9 cellular contexts compared by ENCODE assay signal in genomic region chr2:23524261-23524706, GRCh38.
DNase-seq lines count a peak whose midpoint lies in the region; ATAC-seq, FAIRE-seq and TF ChIP-seq lines count a peak whose summit lies in the region.
"Had no signal": no experiment of that assay in that cellular context is flagged by ENCODE, and none has a peak within 500 bp of the region (broad histone marks: within the 10 kb centered on the region; RNA-seq: fewer than 3 reads in every experiment).

No MANE protein-coding gene starts in this region.

- H3K4me2 ChIP-seq in IMR-90 (ENCODE audit: low read depth, low read length) = peak overlapping the region; percentile 28

- H2BK120ac ChIP-seq in IMR-90 (ENCODE audit: low read depth, low read length) = no peak overlapping the region

- peaks cover 7% of the 10 kb centered on the region for H3K9me1 ChIP-seq in IMR-90 (ENCODE audit: insufficient read depth, low read length)

- H3K4ac ChIP-seq in IMR-90 (ENCODE audit: low read depth, low read length) = peak overlapping the region; percentile 67

- in situ Hi-C loops in IMR-90 (cut with MboI; ENCODE audit: low sequenced_read_pairs) = no loop called here
- in situ Hi-C loops in astrocyte of the spinal cord (cut with HindIII; ENCODE audit: low sequenced_read_pairs) = no loop called here

- CTCF ChIA-PET in IMR-90 (lab: Yijun Ruan, JAX) = no interaction called here

- H4K20me1 ChIP-seq in IMR-90 (ENCODE audit: insufficient read depth, low read length) = no peaks in the 10 kb centered on the region; the same call in 1 of the 2 replicates

- H3K4me3 ChIP-seq in IMR-90 (ENCODE audit: insufficient read depth, low read depth, low read length) = no peak overlapping the region
- no peak overlapping the region for H3K4me3 ChIP-seq in astrocyte of the spinal cord (ENCODE audit: low read depth, low read length)
- H3K4me3 ChIP-seq in kidney (ENCODE audit: low read length in 2 of 2) = no peak overlapping the region
- peak overlapping the region in 1 of 4 donors; percentile 2 for H3K4me3 ChIP-seq in tibial nerve

- TF ChIP-seq RAD21 in IMR-90 (IDR thresholded peaks at IDR 0.05; ENCODE audit: low read length) = no peak

- H2AFZ ChIP-seq in IMR-90 (replicated peaks; ENCODE audit: low read length, poor library complexity) = peak overlapping the region; percentile 60

- FAIRE-seq in kidney (lab: Jason Lieb, UNC) = no peak

- dilution Hi-C loops in IMR-90 (cut with HindIII; ENCODE audit: low sequenced_read_pairs, unreplicated experiment) = no loop called here

- peak in 1 of 2 donors; percentile 67 for TF ChIP-seq EP300 in tibial nerve (IDR thresholded peaks at IDR 0.05)

- no peak overlapping the region; the same call in 1 of the 2 replicates for H3K23ac ChIP-seq in IMR-90 (ENCODE audit: low read depth, low read length)

- peak overlapping the region; percentile 37; the same call in 1 of the 2 replicates for H4K91ac ChIP-seq in IMR-90 (ENCODE audit: insufficient read depth, low read depth, low read length)

- H3K79me1 ChIP-seq in IMR-90 (ENCODE audit: low read depth in 1 of 2, low read length in 2 of 2) = peaks cover 3 to 4% of the 10 kb centered on the region in 2 experiments; a peak in 2 of 4 replicates

- no TSS peak for BruUV-seq in IMR-90 (replicated peaks; lab: Mats Ljungman, UMichigan)

- H3K4me1 ChIP-seq in IMR-90 (ENCODE audit: control insufficient read depth, insufficient read depth, low read length) (peaks cover 16% of the 10 kb centered on the region), kidney (ENCODE audit: control insufficient read depth in 1 of 2, insufficient read depth in 1 of 2, low read depth in 1 of 2, low read length in 2 of 2) (peaks cover 4 to 7% of the 10 kb centered on the region in 2 donors), tibial nerve (peaks cover 0 to 97% (median 48%) of the 10 kb centered on the region in 4 donors)

- 0 out of 2 replicates have a peak overlapping the region, but pooled peaks have one; percentile 1 for H2AK5ac ChIP-seq in IMR-90 (ENCODE audit: low read depth, low read length)

- H3K27me3 ChIP-seq in IMR-90 (ENCODE audit: control insufficient read depth, insufficient read depth, low read length) (no peaks in the 10 kb centered on the region), tibial nerve (no peaks in the 10 kb centered on the region)

- H3K36me3 ChIP-seq in IMR-90 (ENCODE audit: control insufficient read depth, insufficient read depth, low read length) (no peaks in the 10 kb centered on the region), kidney (ENCODE audit: control insufficient read depth in 1 of 2, insufficient read depth in 2 of 2, low read length in 2 of 2) (no peaks in the 10 kb centered on the region), tibial nerve (no peaks in the 10 kb centered on the region)

- no peak overlapping the region for H3K14ac ChIP-seq in IMR-90 (replicated peaks; ENCODE audit: low read depth, low read length)

- H3K9ac ChIP-seq in IMR-90 (ENCODE audit: low read depth, low read length) (no peak overlapping the region), kidney (ENCODE audit: low read length in 2 of 2) (no peak overlapping the region)

- TF ChIP-seq CTCF in IMR-90 (conservative IDR thresholded peaks at IDR 0.05; ENCODE audit: low read depth, low read length) (no peak), astrocyte of the spinal cord (IDR thresholded peaks at IDR 0.05; ENCODE audit: low read depth, low read length) (no peak), kidney (IDR thresholded peaks at IDR 0.05; ENCODE audit: borderline replicate concordance, extremely low read depth, insufficient read depth) (no peak), tibial nerve (IDR thresholded peaks at IDR 0.05) (no peak)

- ATAC-seq in IMR-90 (ENCODE audit: low read depth) (peak; percentile 76), HG03045 (IDR thresholded peaks at IDR 0.05; ENCODE audit: unreplicated experiment) (no peak), GM21717 (IDR thresholded peaks at IDR 0.05; ENCODE audit: unreplicated experiment) (no peak)
- ATAC-seq: activated CD8-positive, alpha-beta memory T cell treated with anti-CD3 and anti-CD28 coated beads, Interleukin-2, amount 10 ng/mL, durations not matched to agents 7 days and 5 days had no signal

- peak overlapping the region; percentile 10 for H2AK9ac ChIP-seq in IMR-90 (replicated peaks; ENCODE audit: low read depth, low read length, poor library complexity)

- H3K27ac ChIP-seq in IMR-90 (ENCODE audit: insufficient read depth, low read length) = peak overlapping the region; percentile 8; the same call in 1 of the 2 replicates
- H3K27ac ChIP-seq in kidney (ENCODE audit: low read depth in 2 of 2, low read length in 2 of 2) = peak overlapping the region in 1 of 2 donors; percentile 22
- H3K27ac ChIP-seq in tibial nerve = peak overlapping the region; percentile 70 to 92 (median 86)

- H3K18ac ChIP-seq in IMR-90 (ENCODE audit: low read depth, low read length) = peak overlapping the region; percentile 71; the same call in 1 of the 2 replicates

- POLR2A ChIA-PET in IMR-90 (lab: Charles Lee; ENCODE audit: unreplicated experiment) = no interaction called here

- H4K5ac ChIP-seq in IMR-90 (ENCODE audit: low read depth, low read length) = no peak overlapping the region; the same call in 1 of the 2 replicates

- peak; percentile 62 for DNase-seq in IMR-90
- peak; percentile 42 for DNase-seq in astrocyte of the spinal cord (ENCODE audit: low read depth, low spot score)
- peak; percentile 88 for DNase-seq in kidney
- no peak for DNase-seq in tibial nerve (ENCODE audit: low spot score in 2 of 2)
- no peak for DNase-seq in stimulated activated CD4-positive, alpha-beta T cell treated with anti-CD3 and anti-CD28 coated beads, Interleukin-1b, Interleukin-23, amount 100 ng/mL, for 48 hours
- DNase-seq in anterior cingulate cortex (lab: John Stamatoyannopoulos, UW) = no peak
- DNase-seq: activated CD8-positive, alpha-beta memory T cell treated with anti-CD3 and anti-CD28 coated beads, Interleukin-2, amount 10 ng/mL, durations not matched to agents 7 days and 5 days had no signal

- TF ChIP-seq POLR2A in IMR-90 (IDR thresholded peaks at IDR 0.05; ENCODE audit: low read depth, low read length) = no peak
- TF ChIP-seq POLR2A in tibial nerve (IDR thresholded peaks at IDR 0.05) = no peak

- intact Hi-C loops in IMR-90 (cut with micrococcal nuclease) (no loop called here), kidney (cut with DNase I) (no loop called here)

- H3K56ac ChIP-seq in IMR-90 (ENCODE audit: extremely low read depth, insufficient read depth, low read length) = no peak overlapping the region

- 0 out of 2 replicates have a peak overlapping the region, but pooled peaks have one; percentile 2 for H2BK20ac ChIP-seq in IMR-90 (ENCODE audit: low read depth, low read length)

- no peak overlapping the region for H2BK15ac ChIP-seq in IMR-90 (ENCODE audit: low read depth, low read length)

- H4K8ac ChIP-seq in IMR-90 (ENCODE audit: low read depth in 2 of 2, low read length in 2 of 2) = peak overlapping the region in 1 of 2 experiments; percentile 60; a peak in 2 of 4 replicates

- H2BK5ac ChIP-seq in IMR-90 (ENCODE audit: low read depth, low read length, poor library complexity, severe bottlenecking) = no peak overlapping the region

- H3K9me3 ChIP-seq in IMR-90 (ENCODE audit: control insufficient read depth, insufficient read depth, low read length) (no peaks in the 10 kb centered on the region), kidney (ENCODE audit: control insufficient read depth in 1 of 2, low read length in 2 of 2) (no peaks in the 10 kb centered on the region), tibial nerve (no peaks in the 10 kb centered on the region)

- 27% methylated on average over 6 of the region's 19 CpGs; no CpG with 5 or more reads in 1 of the 2 experiments for WGBS in IMR-90 (ENCODE audit: extremely low coverage in 2 of 2, insufficient read length in 1 of 2), 2 experiments
- WGBS in tibial nerve, 2 donors = 48 to 60% methylated on average over 19 of the region's 19 CpGs

TF ChIP-seq in IMR-90, 13 proteins besides CTCF, POLR2A, EP300 and RAD21:
- no peak for TF ChIP-seq CHD1 (IDR thresholded peaks at IDR 0.05; ENCODE audit: low read depth, low read length)
- peak; percentile 51; the same call in 1 of the 2 replicates for TF ChIP-seq FOS (IDR thresholded peaks at IDR 0.05; ENCODE audit: low read depth, low read length)
- peak; percentile 96 for TF ChIP-seq BHLHE40 (IDR thresholded peaks at IDR 0.05; ENCODE audit: low read depth, low read length)
- TF ChIP-seq MAZ (IDR thresholded peaks at IDR 0.05; ENCODE audit: borderline replicate concordance, low read depth, low read length) = no peak
- no peak for TF ChIP-seq SMC3 (IDR thresholded peaks at IDR 0.05; ENCODE audit: low read depth, low read length)
- no peak for TF ChIP-seq USF2 (IDR thresholded peaks at IDR 0.05; ENCODE audit: low read depth, low read length)

Comparison
In these comparisons a context has a peak if more than half of its experiments do, and no peak if none do; other contexts are left out.
1. DNase-seq: peak in IMR-90 (single experiment), astrocyte of the spinal cord (single experiment) and kidney (single experiment); none in tibial nerve (0 of 2), stimulated activated CD4-positive, alpha-beta T cell treated with anti-CD3 and anti-CD28 coated beads, Interleukin-1b, Interleukin-23, amount 100 ng/mL, for 48 hours (single experiment) and anterior cingulate cortex (0 of 58).